In the genomic region with DNA sequence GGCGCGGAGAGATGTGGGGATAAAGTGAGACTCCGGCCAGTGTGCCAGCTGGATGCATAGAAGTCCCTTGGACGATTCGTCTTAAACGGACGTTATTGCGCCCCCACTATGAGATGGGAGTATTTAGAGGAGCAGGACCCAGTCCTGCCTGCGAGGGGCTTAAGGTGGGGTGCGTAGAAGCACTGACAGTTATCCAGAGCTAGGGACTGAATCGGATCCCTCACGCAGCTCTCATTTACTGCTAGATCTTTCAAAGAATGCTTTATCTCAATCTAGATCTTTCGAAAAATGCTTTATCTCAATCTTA, we compare ENCODE assay signal across 8 cellular contexts. TPM values are rescaled to one million over a fixed set of nuclear protein-coding genes. Genes with fewer than 3 reads are reported as not detected.
DNase-seq lines count a peak whose midpoint lies in the region; ATAC-seq, FAIRE-seq and TF ChIP-seq lines count a peak whose summit lies in the region.

No MANE protein-coding gene starts in this region.

- no peaks in the 10 kb centered on the region for H3K36me3 ChIP-seq in Peyer's patch

- H3K9me3 ChIP-seq in AG04450 (ENCODE audit: control insufficient read depth, insufficient read depth, low read length) (no peaks in the 10 kb centered on the region; the same call in 1 of the 2 replicates), Peyer's patch (no peaks in the 10 kb centered on the region)

- ATAC-seq in GM21367 (IDR thresholded peaks at IDR 0.05; ENCODE audit: unreplicated experiment): peak; percentile 4

- H3K27me3 ChIP-seq in AG04450 (ENCODE audit: control insufficient read depth, insufficient read depth, low read length) (no peaks in the 10 kb centered on the region), Peyer's patch (no peaks in the 10 kb centered on the region)

- no peak for DNase-seq in AG04450 (ENCODE audit: low read depth, low spot score)
- no peak for DNase-seq in Peyer's patch
- peak; percentile 56 for DNase-seq in fibroblast of peridontal ligament (ENCODE audit: extremely low read depth)
- DNase-seq in retinal pigment epithelial cell (ENCODE audit: low read depth): no peak
- no peak for DNase-seq in HTR-8/SVneo (ENCODE audit: insufficient read length, low spot score)
- no peak for DNase-seq in cerebellar cortex (ENCODE audit: low spot score)
- DNase-seq in foreskin melanocyte: no peak

- FAIRE-seq in HTR-8/SVneo (lab: Jason Lieb, UNC): no peak

- H3K4me1 ChIP-seq in Peyer's patch: peaks cover 0 to 29% (median 2%) of the 10 kb centered on the region in 4 donors

- CTCF ChIA-PET in AG04450 (lab: Charles Lee): interaction anchor here (1.0 to 5.2 kb wide), 8 partner anchors 13 to 143 kb away, joined by 3 to 58 read pairs (median 6); no protein-coding TSS in a partner anchor

- POLR2A ChIA-PET in AG04450 (lab: Yijun Ruan, JAX): interaction anchor here (0.8 to 3.6 kb wide), 10 partner anchors 8 to 143 kb away, joined by 3 to 44 read pairs (median 11); no protein-coding TSS in a partner anchor

- TF ChIP-seq POLR2A in Peyer's patch (IDR thresholded peaks at IDR 0.05): no peak

- peak overlapping the region; percentile 87 for H3K4me3 ChIP-seq in AG04450 (ENCODE audit: low read depth, low read length)
- H3K4me3 ChIP-seq in Peyer's patch: peak overlapping the region; percentile 41 to 66 (median 57)
- H3K4me3 ChIP-seq in retinal pigment epithelial cell (ENCODE audit: low read length): peak overlapping the region; percentile 87

- H3K27ac ChIP-seq in AG04450 (ENCODE audit: low read depth, low read length): peak overlapping the region; percentile 62
- peak overlapping the region; percentile 58 to 85 (median 75) for H3K27ac ChIP-seq in Peyer's patch

- TF ChIP-seq CTCF in AG04450 (IDR thresholded peaks at IDR 0.05; ENCODE audit: low read depth, low read length): no peak
- TF ChIP-seq CTCF in Peyer's patch (IDR thresholded peaks at IDR 0.05): no peak
- TF ChIP-seq CTCF in retinal pigment epithelial cell (conservative IDR thresholded peaks at IDR 0.05; ENCODE audit: low read depth, low read length): peak; percentile 19

RNA-seq across cellular contexts. Expression of a gene that starts 0.6 kb away (rescaled TPM):
- polyA plus RNA-seq in AG04450 (2011; rRNA removed): 127 and 164 TPM in 2 replicates
- 95.4 and 148 TPM in 2 replicates for polyA minus RNA-seq in AG04450 (2011; rRNA and poly(A)+ RNA removed)
- total RNA-seq in Peyer's patch: 10 to 100 TPM; 14.7 to 40.6 (median 22.7) TPM
